In the genomic region with DNA sequence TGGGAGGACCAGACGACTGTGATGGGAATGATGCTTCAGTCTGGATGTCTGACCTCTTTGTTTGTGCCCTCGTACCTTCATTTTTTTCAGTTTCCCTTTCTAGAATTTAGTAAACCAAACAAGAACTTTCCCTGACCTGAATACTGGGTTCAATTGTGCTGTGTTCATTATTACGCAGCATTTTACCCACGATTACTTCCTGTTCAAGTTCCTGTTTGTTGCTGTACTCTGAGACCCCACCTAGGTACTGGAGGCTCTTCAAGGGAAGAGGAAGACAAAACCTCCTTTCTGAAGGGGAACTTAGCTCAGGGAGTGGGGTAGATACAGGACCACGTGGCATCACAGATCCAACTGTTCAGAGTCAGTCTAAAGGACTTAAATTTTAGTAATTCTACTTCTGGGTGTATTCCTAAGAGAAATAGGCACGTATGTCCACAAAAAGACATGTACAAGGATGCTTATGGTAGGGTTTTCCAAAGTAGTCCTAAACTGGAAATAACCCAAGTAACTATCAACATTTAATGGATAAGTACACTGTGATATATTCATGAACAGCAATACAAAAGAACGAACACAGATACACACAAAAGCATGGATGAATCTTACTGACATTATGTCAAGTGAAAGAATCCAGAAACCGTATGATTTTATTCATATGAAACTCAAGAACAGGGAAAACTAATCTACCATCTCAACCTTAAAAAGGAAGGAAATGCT, we compare ENCODE assay signal across 8 cellular contexts. TPM values are rescaled to one million over a fixed set of nuclear protein-coding genes. Genes with fewer than 3 reads are reported as not detected.
DNase-seq lines count a peak whose midpoint lies in the region; ATAC-seq, FAIRE-seq and TF ChIP-seq lines count a peak whose summit lies in the region.

No MANE protein-coding gene starts in this region.

- H3K9me3 ChIP-seq in liver (ENCODE audit: control insufficient read depth in 4 of 4, low read length in 3 of 4) (peaks cover 0 to 6% (median 3%) of the 10 kb centered on the region in 4 donors), HepG2 (ENCODE audit: low read length) (no peaks in the 10 kb centered on the region), upper lobe of right lung (peaks cover 15% of the 10 kb centered on the region), A673 (ENCODE audit: low read depth, low read length, poor library complexity, severe bottlenecking) (peaks cover 3% of the 10 kb centered on the region)

- FAIRE-seq in HepG2 (lab: Jason Lieb, UNC) = no peak
- FAIRE-seq in frontal cortex (lab: Jason Lieb, UNC) = no peak

- ATAC-seq in HepG2 = no peak
- ATAC-seq in HG03457 (IDR thresholded peaks at IDR 0.05; ENCODE audit: unreplicated experiment) = peak; percentile 44
- ATAC-seq in activated CD8-positive, alpha-beta T cell treated with anti-CD3 and anti-CD28 coated beads for 36 hours = peak; percentile 61
- peak; percentile 87 for ATAC-seq in upper lobe of right lung

- no peaks in the 10 kb centered on the region for H4K20me1 ChIP-seq in HepG2 (ENCODE audit: insufficient read depth, low read length)

- peak overlapping the region; percentile 46 for H3K4me3 Mint-ChIP-seq in activated CD8-positive, alpha-beta T cell treated with anti-CD3 and anti-CD28 coated beads for 36 hours

- H3K9me3 Mint-ChIP-seq in activated CD8-positive, alpha-beta T cell treated with anti-CD3 and anti-CD28 coated beads for 36 hours = peaks cover 7% of the 10 kb centered on the region

- H3K36me3 Mint-ChIP-seq in activated CD8-positive, alpha-beta T cell treated with anti-CD3 and anti-CD28 coated beads for 36 hours (ENCODE audit: low read depth) = no peaks in the 10 kb centered on the region

- H3K4me1 ChIP-seq in liver (ENCODE audit: control insufficient read depth in 4 of 4, insufficient read depth in 4 of 4, low read length in 3 of 4) = no peaks in the 10 kb centered on the region
- H3K4me1 ChIP-seq in HepG2 (ENCODE audit: insufficient read depth, low read length) = no peaks in the 10 kb centered on the region
- peaks cover 10% of the 10 kb centered on the region for H3K4me1 ChIP-seq in upper lobe of right lung
- H3K4me1 ChIP-seq in A673 (ENCODE audit: insufficient read depth, low read length, poor library complexity, severe bottlenecking) = peaks cover 5% of the 10 kb centered on the region

- no peak overlapping the region for H2AFZ ChIP-seq in HepG2 (ENCODE audit: low read length)

- H3K4me1 Mint-ChIP-seq in activated CD8-positive, alpha-beta T cell treated with anti-CD3 and anti-CD28 coated beads for 36 hours (ENCODE audit: low read depth) = peaks cover 26% of the 10 kb centered on the region

- no peak for TF ChIP-seq POLR2A in HepG2 (IDR thresholded peaks at IDR 0.05; ENCODE audit: insufficient read depth in 1 of 2, low read depth in 2 of 2, low read length in 2 of 2)

- DNase-seq in HepG2 (ENCODE audit: low spot score) = no peak
- peak; percentile 17 for DNase-seq in activated CD8-positive, alpha-beta T cell treated with anti-CD3 and anti-CD28 coated beads for 36 hours
- DNase-seq in upper lobe of right lung = no peak
- no peak for DNase-seq in frontal cortex (ENCODE audit: low spot score in 2 of 2)
- DNase-seq in A673 (ENCODE audit: low spot score) = no peak
- DNase-seq in occipital lobe (lab: John Stamatoyannopoulos, UW) = no peak

- TF ChIP-seq CTCF in liver (IDR thresholded peaks at IDR 0.05; ENCODE audit: low read depth, low read length, missing input control) (no peak), HepG2 (CRISPR knock-in tag; IDR thresholded peaks at IDR 0.05) (no peak), upper lobe of right lung (IDR thresholded peaks at IDR 0.05) (no peak), A673 (conservative IDR thresholded peaks at IDR 0.05; ENCODE audit: low read depth, low read length) (no peak)
- no peak for TF ChIP-seq CTCF in activated CD8-positive, alpha-beta T cell treated with anti-CD3 and anti-CD28 coated beads for 36 hours (IDR thresholded peaks at IDR 0.05)

- H3K27me3 ChIP-seq in liver (ENCODE audit: control insufficient read depth in 4 of 4, insufficient read depth in 4 of 4, low read length in 3 of 4) = no peaks in the 10 kb centered on the region
- H3K27me3 ChIP-seq in HepG2 (ENCODE audit: control insufficient read depth in 1 of 2, insufficient read depth in 2 of 2, low read length in 2 of 2) = no peaks in the 10 kb centered on the region; a peak in 1 of 5 replicates
- H3K27me3 ChIP-seq in upper lobe of right lung = no peaks in the 10 kb centered on the region
- H3K27me3 ChIP-seq in A673 (replicated peaks; ENCODE audit: insufficient read depth, low read depth, low read length, poor library complexity) = no peaks in the 10 kb centered on the region

- intact Hi-C loops in HepG2 (cut with micrococcal nuclease; ENCODE audit: unreplicated experiment) = no loop called here
- intact Hi-C loops in activated CD8-positive, alpha-beta T cell treated with anti-CD3 and anti-CD28 coated beads for 36 hours (cut with micrococcal nuclease) = no loop called here
- intact Hi-C loops in upper lobe of right lung (cut with DNase I) = no loop called here
- intact Hi-C loops in A673 (cut with micrococcal nuclease; ENCODE audit: unreplicated experiment) = no loop called here

- POLR2A ChIA-PET in HepG2 (lab: Yijun Ruan, JAX) = no interaction called here
- POLR2A ChIA-PET in activated CD8-positive, alpha-beta T cell treated with anti-CD3 and anti-CD28 coated beads for 36 hours (lab: Charles Lee) = interaction anchor here (1.3 to 1.5 kb wide), 4 partner anchors 15 to 36 kb away, joined by 3 to 4 read pairs (median 4); no protein-coding TSS in a partner anchor
- POLR2A ChIA-PET in A673 (lab: Charles Lee; ENCODE audit: low non-redundant PET) = no interaction called here

- no peaks in the 10 kb centered on the region for H3K27me3 Mint-ChIP-seq in activated CD8-positive, alpha-beta T cell treated with anti-CD3 and anti-CD28 coated beads for 36 hours

- CTCF ChIA-PET in HepG2 (lab: Yijun Ruan, JAX; ENCODE audit: low intra/inter-chr PET ratio, low total read pairs) = no interaction called here
- CTCF ChIA-PET in activated CD8-positive, alpha-beta T cell treated with anti-CD3 and anti-CD28 coated beads for 36 hours (lab: Charles Lee) = interaction anchor here (2.4 to 13.6 kb wide), 3 partner anchors 25 to 209 kb away, joined by 7 to 94 read pairs (median 16); no protein-coding TSS in a partner anchor
- CTCF ChIA-PET in A673 (lab: Charles Lee) = no interaction called here

- BruUV-seq in HepG2 (replicated peaks; lab: Mats Ljungman, UMichigan) (no TSS peak), A673 (replicated peaks; lab: Mats Ljungman, UMichigan) (no TSS peak)

- TF ChIP-seq RAD21 in liver (IDR thresholded peaks at IDR 0.05) (no peak), HepG2 (CRISPR knock-in tag; IDR thresholded peaks at IDR 0.05) (no peak)

- H3K4me2 ChIP-seq in HepG2 (ENCODE audit: low read depth, low read length) = no peak overlapping the region

- H3K36me3 ChIP-seq in liver (ENCODE audit: control insufficient read depth in 4 of 4, insufficient read depth in 3 of 4, low read depth in 1 of 4, low read length in 3 of 4) (no peaks in the 10 kb centered on the region), HepG2 (replicated peaks in 1 of 2; ENCODE audit: control insufficient read depth in 1 of 2, insufficient read depth in 2 of 2, low read length in 2 of 2) (no peaks in the 10 kb centered on the region), upper lobe of right lung (no peaks in the 10 kb centered on the region), A673 (ENCODE audit: insufficient read depth, low read length, poor library complexity, severe bottlenecking) (no peaks in the 10 kb centered on the region)

- H3K27ac Mint-ChIP-seq in activated CD8-positive, alpha-beta T cell treated with anti-CD3 and anti-CD28 coated beads for 36 hours = peak overlapping the region; percentile 85

- TF ChIP-seq EP300 in HepG2 (IDR thresholded peaks at IDR 0.05; ENCODE audit: low read depth in 2 of 2, low read length in 2 of 2) = no peak
- TF ChIP-seq EP300 in HepG2 (CRISPR knock-in tag; IDR thresholded peaks at IDR 0.05; ENCODE audit: borderline replicate concordance) = no peak

- in situ Hi-C loops in HepG2 (cut with HindIII; ENCODE audit: extremely low pct_ligation_motif_present, low pct_unique_long_range_greater_than_20kb) = no loop called here

- H3K27ac ChIP-seq in liver (ENCODE audit: low read depth in 1 of 2, low read length in 2 of 2) (peak overlapping the region in 1 of 2 donors; percentile 54), HepG2 (ENCODE audit: extremely low read length, insufficient read depth, low read length) (no peak overlapping the region), upper lobe of right lung (peak overlapping the region; percentile 17), A673 (ENCODE audit: low read depth, low read length, poor library complexity, severe bottlenecking) (no peak overlapping the region)

- H3K4me3 ChIP-seq in liver (ENCODE audit: low read depth in 1 of 3, low read length in 3 of 3) = no peak overlapping the region
- no peak overlapping the region for H3K4me3 ChIP-seq in HepG2 (replicated peaks in 1 of 3; ENCODE audit: insufficient read depth in 1 of 3, low read depth in 2 of 3, low read length in 3 of 3)
- no peak overlapping the region for H3K4me3 ChIP-seq in upper lobe of right lung
- H3K4me3 ChIP-seq in A673 (ENCODE audit: low read depth, low read length, poor library complexity, severe bottlenecking) = no peak overlapping the region

- WGBS in liver = 39% methylated on average over 8 of the region's 8 CpGs
- WGBS in HepG2 (ENCODE audit: low lambda C conversion rate) = 6% methylated on average over 8 of the region's 8 CpGs

- H3K79me2 ChIP-seq in HepG2 (ENCODE audit: insufficient read depth, low read length) = no peaks in the 10 kb centered on the region

- H3K9ac ChIP-seq in liver (ENCODE audit: low read depth in 1 of 2, low read length in 2 of 2) = no peak overlapping the region
- no peak overlapping the region for H3K9ac ChIP-seq in HepG2 (ENCODE audit: insufficient read depth, low read depth, low read length)

RNA-seq across cellular contexts. Expression of gene PRKCB, which starts 9.1 kb away (rescaled TPM):
- total RNA-seq in liver (1 to 10 TPM; 6.2 to 9.4 TPM), HepG2 (2016; rRNA removed; fragmentation: Illumina TruSeq; extraction: Trizol) (not detected in 2 replicates), upper lobe of right lung (25.2 TPM), frontal cortex (49.3 TPM), A673 (2021) (158 and 171 TPM in 2 replicates), occipital lobe (59.0 TPM)
- polyA plus RNA-seq in liver (1 to 10 TPM; 1.6 to 1.7 TPM), HepG2 (2011; rRNA removed) (0.01 and 0.03 TPM in 2 replicates)
- not detected in 2 replicates for total RNA-seq in HepG2 (2016; cell fraction: cytosol; rRNA removed; fragmentation: Illumina TruSeq; extraction: Trizol; ENCODE audit: low read depth)
- not detected in 2 replicates for total RNA-seq in HepG2 (2016; cell fraction: insoluble cytoplasmic fraction; rRNA removed; fragmentation: Illumina TruSeq; extraction: Trizol)
- total RNA-seq in HepG2 (2016; cell fraction: membrane; rRNA removed; fragmentation: Illumina TruSeq; extraction: Trizol) = not detected in 2 replicates
- total RNA-seq in HepG2 (2016; cell fraction: nucleus; rRNA removed; fragmentation: Illumina TruSeq; extraction: Trizol) = 0.40 TPM in 1 of 2 replicates, not detected in the other
- 0.01 and 0.04 TPM in 2 replicates for polyA plus RNA-seq in HepG2 (2011; cell fraction: cytosol; rRNA removed)
- 0.02 and 0.05 TPM in 2 replicates for polyA plus RNA-seq in HepG2 (2011; cell fraction: nucleus; rRNA removed)
- not detected in 2 replicates for polyA plus RNA-seq in HepG2 (2012)
- 0.07 TPM in 1 of 2 replicates, not detected in the other for polyA plus RNA-seq in HepG2 (2016; cell fraction: cytosol; fragmentation: Illumina TruSeq; extraction: Trizol; ENCODE audit: low read depth)
- not detected in 2 replicates for polyA plus RNA-seq in HepG2 (2016; cell fraction: insoluble cytoplasmic fraction; fragmentation: Illumina TruSeq; extraction: Trizol; ENCODE audit: low read depth)
- not detected in 2 replicates for polyA plus RNA-seq in HepG2 (2016; cell fraction: membrane; fragmentation: Illumina TruSeq; extraction: Trizol; ENCODE audit: low read depth)
- not detected in 2 replicates for polyA plus RNA-seq in HepG2 (2016; cell fraction: nucleus; fragmentation: Illumina TruSeq; extraction: Trizol; ENCODE audit: insufficient read depth, low read depth)
- 0.32 and 15.2 TPM in 2 replicates for polyA minus RNA-seq in HepG2 (2011; rRNA and poly(A)+ RNA removed; ENCODE audit: low replicate concordance)
- 0.20 TPM in 1 of 2 replicates, not detected in the other for polyA minus RNA-seq in HepG2 (2011; cell fraction: cytosol; rRNA and poly(A)+ RNA removed)
- polyA minus RNA-seq in HepG2 (2011; cell fraction: nucleus; rRNA and poly(A)+ RNA removed) = 0.26 TPM in 1 of 2 replicates, not detected in the other
- 100 to 1,000 TPM; 101 to 105 TPM for total RNA-seq in activated CD8-positive, alpha-beta T cell treated with anti-CD3 and anti-CD28 coated beads for 36 hours
